Comparison of ENCODE assay signal across 1 cellular context in the genomic region with DNA sequence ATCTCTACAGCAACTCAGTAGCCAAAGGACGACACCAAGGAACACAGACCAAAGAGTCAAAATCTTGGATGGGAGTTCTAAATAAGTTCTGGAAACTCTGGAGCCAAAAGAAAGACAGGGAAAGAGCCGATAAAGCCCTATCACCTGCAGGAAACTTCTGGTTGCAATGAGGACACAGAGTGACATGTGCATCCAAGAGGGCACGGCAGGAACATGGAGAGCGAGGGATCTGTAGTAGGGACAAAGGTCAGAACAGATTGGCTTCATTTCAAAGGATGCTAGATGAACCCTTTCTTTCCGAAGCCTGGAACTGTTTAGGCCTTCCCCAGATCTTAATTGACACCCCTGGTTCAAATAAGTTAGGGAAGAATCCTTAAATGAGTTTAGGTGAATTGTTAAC.
TF ChIP-seq lines count a peak whose summit lies in the region.

No MANE protein-coding gene starts in this region.

TF ChIP-seq in GM12878, 131 proteins besides CTCF, POLR2A, EP300 and RAD21 (continued from another document):
- TF ChIP-seq, protein P1, sequence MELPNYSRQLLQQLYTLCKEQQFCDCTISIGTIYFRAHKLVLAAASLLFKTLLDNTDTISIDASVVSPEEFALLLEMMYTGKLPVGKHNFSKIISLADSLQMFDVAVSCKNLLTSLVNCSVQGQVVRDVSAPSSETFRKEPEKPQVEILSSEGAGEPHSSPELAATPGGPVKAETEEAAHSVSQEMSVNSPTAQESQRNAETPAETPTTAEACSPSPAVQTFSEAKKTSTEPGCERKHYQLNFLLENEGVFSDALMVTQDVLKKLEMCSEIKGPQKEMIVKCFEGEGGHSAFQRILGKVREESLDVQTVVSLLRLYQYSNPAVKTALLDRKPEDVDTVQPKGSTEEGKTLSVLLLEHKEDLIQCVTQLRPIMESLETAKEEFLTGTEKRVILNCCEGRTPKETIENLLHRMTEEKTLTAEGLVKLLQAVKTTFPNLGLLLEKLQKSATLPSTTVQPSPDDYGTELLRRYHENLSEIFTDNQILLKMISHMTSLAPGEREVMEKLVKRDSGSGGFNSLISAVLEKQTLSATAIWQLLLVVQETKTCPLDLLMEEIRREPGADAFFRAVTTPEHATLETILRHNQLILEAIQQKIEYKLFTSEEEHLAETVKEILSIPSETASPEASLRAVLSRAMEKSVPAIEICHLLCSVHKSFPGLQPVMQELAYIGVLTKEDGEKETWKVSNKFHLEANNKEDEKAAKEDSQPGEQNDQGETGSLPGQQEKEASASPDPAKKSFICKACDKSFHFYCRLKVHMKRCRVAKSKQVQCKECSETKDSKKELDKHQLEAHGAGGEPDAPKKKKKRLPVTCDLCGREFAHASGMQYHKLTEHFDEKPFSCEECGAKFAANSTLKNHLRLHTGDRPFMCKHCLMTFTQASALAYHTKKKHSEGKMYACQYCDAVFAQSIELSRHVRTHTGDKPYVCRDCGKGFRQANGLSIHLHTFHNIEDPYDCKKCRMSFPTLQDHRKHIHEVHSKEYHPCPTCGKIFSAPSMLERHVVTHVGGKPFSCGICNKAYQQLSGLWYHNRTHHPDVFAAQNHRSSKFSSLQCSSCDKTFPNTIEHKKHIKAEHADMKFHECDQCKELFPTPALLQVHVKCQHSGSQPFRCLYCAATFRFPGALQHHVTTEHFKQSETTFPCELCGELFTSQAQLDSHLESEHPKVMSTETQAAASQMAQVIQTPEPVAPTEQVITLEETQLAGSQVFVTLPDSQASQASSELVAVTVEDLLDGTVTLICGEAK (IDR thresholded peaks at IDR 0.05; ENCODE audit: borderline replicate concordance) = no peak
- TF ChIP-seq, protein P2, sequence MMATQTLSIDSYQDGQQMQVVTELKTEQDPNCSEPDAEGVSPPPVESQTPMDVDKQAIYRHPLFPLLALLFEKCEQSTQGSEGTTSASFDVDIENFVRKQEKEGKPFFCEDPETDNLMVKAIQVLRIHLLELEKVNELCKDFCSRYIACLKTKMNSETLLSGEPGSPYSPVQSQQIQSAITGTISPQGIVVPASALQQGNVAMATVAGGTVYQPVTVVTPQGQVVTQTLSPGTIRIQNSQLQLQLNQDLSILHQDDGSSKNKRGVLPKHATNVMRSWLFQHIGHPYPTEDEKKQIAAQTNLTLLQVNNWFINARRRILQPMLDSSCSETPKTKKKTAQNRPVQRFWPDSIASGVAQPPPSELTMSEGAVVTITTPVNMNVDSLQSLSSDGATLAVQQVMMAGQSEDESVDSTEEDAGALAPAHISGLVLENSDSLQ (IDR thresholded peaks at IDR 0.05) = no peak
- no peak for TF ChIP-seq NFXL1 (IDR thresholded peaks at IDR 0.05; ENCODE audit: borderline replicate concordance)
- no peak for TF ChIP-seq SREBF1 (IDR thresholded peaks at IDR 0.05; ENCODE audit: low read length)
- TF ChIP-seq HDAC2 (IDR thresholded peaks at IDR 0.05) = no peak
- no peak for TF ChIP-seq BRCA1 (IDR thresholded peaks at IDR 0.05; ENCODE audit: low read depth, low read length)
- no peak for TF ChIP-seq SIN3A (IDR thresholded peaks at IDR 0.05; ENCODE audit: low read depth, low read length)
- TF ChIP-seq RBBP5 (conservative IDR thresholded peaks at IDR 0.05) = no peak
- no peak for TF ChIP-seq BMI1 (IDR thresholded peaks at IDR 0.05; ENCODE audit: borderline replicate concordance)
- TF ChIP-seq HDGF (IDR thresholded peaks at IDR 0.05) = no peak
